In genomic region chr11:57639321-57640067, GRCh38 we compare ENCODE assay signal across 8 cellular contexts. TPM values are rescaled to one million over a fixed set of nuclear protein-coding genes. Genes with fewer than 3 reads are reported as not detected.
DNase-seq lines count a peak whose midpoint lies in the region; ATAC-seq and TF ChIP-seq lines count a peak whose summit lies in the region.

No MANE protein-coding gene starts in this region.

- no peaks in the 10 kb centered on the region for H3K9me2 ChIP-seq in hepatocyte (replicated peaks; ENCODE audit: insufficient read depth)

- POLR2A ChIA-PET in activated CD4-positive, alpha-beta T cell treated with anti-CD3 and anti-CD28 coated beads for 36 hours (lab: Charles Lee): interaction anchor here (0.6 kb wide), 1 partner anchor 37 kb away, joined by 5 read pairs; no protein-coding TSS in a partner anchor
- POLR2A ChIA-PET in WTC11 (lab: Charles Lee): interaction anchor here (0.6 to 6.6 kb wide), 28 partner anchors 9 to 315 kb away, joined by 3 to 115 read pairs (median 4); partner anchors contain the start of genes CTNND1, MED19, SELENOH and SERPING1

- H3K4me1 Mint-ChIP-seq in activated CD4-positive, alpha-beta T cell treated with anti-CD3 and anti-CD28 coated beads for 36 hours: peaks cover 10% of the 10 kb centered on the region
- peaks cover 61% of the 10 kb centered on the region for H3K4me1 Mint-ChIP-seq in WTC11

- H3K4me3 Mint-ChIP-seq in activated CD4-positive, alpha-beta T cell treated with anti-CD3 and anti-CD28 coated beads for 36 hours: peak overlapping the region; percentile 82
- H3K4me3 Mint-ChIP-seq in WTC11: peak overlapping the region; percentile 96

- 0% methylated on average over 10 of the region's 15 CpGs for WGBS in hepatocyte (ENCODE audit: low lambda C conversion rate, missing lambda C conversion rate)
- WGBS in spleen, 5 donors: 10 to 18% (median 15%) methylated on average over 8 to 15 of the region's 15 CpGs

- H3K9me3 ChIP-seq in hepatocyte (ENCODE audit: low read depth) (no peaks in the 10 kb centered on the region), spleen (no peaks in the 10 kb centered on the region)

- ATAC-seq in activated CD4-positive, alpha-beta T cell treated with anti-CD3 and anti-CD28 coated beads for 36 hours: peak; percentile 27
- peak; percentile 79 for ATAC-seq in WTC11

- no peaks in the 10 kb centered on the region for H3K36me3 Mint-ChIP-seq in activated CD4-positive, alpha-beta T cell treated with anti-CD3 and anti-CD28 coated beads for 36 hours (ENCODE audit: low read depth)
- H3K36me3 Mint-ChIP-seq in WTC11: peaks cover 39% of the 10 kb centered on the region

- H3K4me2 ChIP-seq in hepatocyte: peak overlapping the region; percentile 91

- H4K20me1 ChIP-seq in hepatocyte (ENCODE audit: insufficient read depth, poor library complexity, severe bottlenecking): peaks cover 16% of the 10 kb centered on the region

- no peak for TF ChIP-seq POLR2A in spleen (IDR thresholded peaks at IDR 0.05)

- in situ Hi-C loops in GM13976 (cut with MboI; ENCODE audit: low sequenced_read_pairs, unreplicated experiment): loop anchor here (5.0 to 10.0 kb wide), 2 partner anchors 72 to 145 kb away; partner anchors contain the start of gene UBE2L6

- H3K27me3 ChIP-seq in hepatocyte (no peaks in the 10 kb centered on the region), spleen (replicated peaks in 1 of 7) (peaks cover 0 to 57% (median 20%) of the 10 kb centered on the region in 7 donors)

- TF ChIP-seq CTCF in WTC11 (IDR thresholded peaks at IDR 0.05): no peak
- peak; percentile 22 for TF ChIP-seq CTCF in hepatocyte (IDR thresholded peaks at IDR 0.05; ENCODE audit: poor library complexity)
- no peak for TF ChIP-seq CTCF in spleen (IDR thresholded peaks at IDR 0.05 in 8 of 11, conservative IDR thresholded peaks at IDR 0.05 in 3 of 11)
- TF ChIP-seq CTCF in GM13976 (IDR thresholded peaks at IDR 0.05; ENCODE audit: borderline replicate concordance, control extremely low read depth, extremely low read depth, insufficient read depth, missing control alignments): no peak

- H3K9me3 Mint-ChIP-seq in activated CD4-positive, alpha-beta T cell treated with anti-CD3 and anti-CD28 coated beads for 36 hours (ENCODE audit: low read depth): no peaks in the 10 kb centered on the region
- no peaks in the 10 kb centered on the region for H3K9me3 Mint-ChIP-seq in WTC11

- no peak overlapping the region for H3K27ac Mint-ChIP-seq in activated CD4-positive, alpha-beta T cell treated with anti-CD3 and anti-CD28 coated beads for 36 hours
- H3K27ac Mint-ChIP-seq in WTC11: peak overlapping the region; percentile 99

- CTCF ChIA-PET in activated CD4-positive, alpha-beta T cell treated with anti-CD3 and anti-CD28 coated beads for 36 hours (lab: Charles Lee): interaction anchor here (0.7 to 7.3 kb wide), 15 partner anchors 8 to 799 kb away, joined by 3 to 118 read pairs (median 9); partner anchors contain the start of genes CLP1 and UBE2L6
- CTCF ChIA-PET in WTC11 (lab: Charles Lee): interaction anchor here (0.7 to 7.6 kb wide), 24 partner anchors 8 to 884 kb away, joined by 3 to 363 read pairs (median 4); partner anchors contain the start of genes RTN4RL2, SERPING1, SLC43A1 and UBE2L6

- H3K4me1 ChIP-seq in hepatocyte (ENCODE audit: insufficient read depth) (peaks cover 21% of the 10 kb centered on the region), spleen (peaks cover 6 to 50% (median 34%) of the 10 kb centered on the region in 6 donors)

- H3K4me3 ChIP-seq in hepatocyte (peak overlapping the region; percentile 96), spleen (peak overlapping the region in 7 of 8 donors; percentile 39 to 73 (median 54))

- intact Hi-C loops in activated CD4-positive, alpha-beta T cell treated with anti-CD3 and anti-CD28 coated beads for 36 hours (cut with DNase I, micrococcal nuclease): loop anchor here in 1 of 2 experiments (2.0 kb wide), 2 partner anchors 147 to 295 kb away; no protein-coding TSS in a partner anchor
- intact Hi-C loops in spleen (cut with DNase I; ENCODE audit: low total_unique reads): loop anchor here (5.0 to 10.0 kb wide), 3 partner anchors 67 to 295 kb away; no protein-coding TSS in a partner anchor

- peak overlapping the region; percentile 98 for H3K27ac ChIP-seq in hepatocyte
- peak overlapping the region in 5 of 8 donors; percentile 33 to 86 (median 78) for H3K27ac ChIP-seq in spleen

- peaks cover 14% of the 10 kb centered on the region for H3K27me3 Mint-ChIP-seq in activated CD4-positive, alpha-beta T cell treated with anti-CD3 and anti-CD28 coated beads for 36 hours
- peaks cover 6% of the 10 kb centered on the region for H3K27me3 Mint-ChIP-seq in WTC11 (ENCODE audit: low read depth)

- no peak overlapping the region for H2AFZ ChIP-seq in hepatocyte

- H3K79me2 ChIP-seq in hepatocyte: peaks cover 29% of the 10 kb centered on the region

- peak; percentile 42 for DNase-seq in activated CD4-positive, alpha-beta T cell treated with anti-CD3 and anti-CD28 coated beads for 36 hours
- no peak for DNase-seq in activated CD4-positive, alpha-beta T cell treated with anti-CD3 and anti-CD28 coated beads, Interleukin-2, amount 50 U/mL, for 1 hour
- DNase-seq in WTC11 (ENCODE audit: low spot score): peak; percentile 97
- DNase-seq in hepatocyte (ENCODE audit: low spot score): peak; percentile 86
- no peak for DNase-seq in spleen
- DNase-seq in foreskin melanocyte: no peak
- no peak for DNase-seq in GM13976 (ENCODE audit: low spot score)
- DNase-seq in globus pallidus (ENCODE audit: low spot score): no peak

- H3K36me3 ChIP-seq in hepatocyte (replicated peaks; ENCODE audit: insufficient read depth, low read depth) (no peaks in the 10 kb centered on the region), spleen (no peaks in the 10 kb centered on the region)

TF ChIP-seq in WTC11, 78 proteins besides CTCF, POLR2A, EP300 and RAD21 (continues in another document):
- TF ChIP-seq CDX4 (CRISPR knock-in tag; IDR thresholded peaks at IDR 0.05; ENCODE audit: borderline replicate concordance): no peak
- TF ChIP-seq, protein P1, sequence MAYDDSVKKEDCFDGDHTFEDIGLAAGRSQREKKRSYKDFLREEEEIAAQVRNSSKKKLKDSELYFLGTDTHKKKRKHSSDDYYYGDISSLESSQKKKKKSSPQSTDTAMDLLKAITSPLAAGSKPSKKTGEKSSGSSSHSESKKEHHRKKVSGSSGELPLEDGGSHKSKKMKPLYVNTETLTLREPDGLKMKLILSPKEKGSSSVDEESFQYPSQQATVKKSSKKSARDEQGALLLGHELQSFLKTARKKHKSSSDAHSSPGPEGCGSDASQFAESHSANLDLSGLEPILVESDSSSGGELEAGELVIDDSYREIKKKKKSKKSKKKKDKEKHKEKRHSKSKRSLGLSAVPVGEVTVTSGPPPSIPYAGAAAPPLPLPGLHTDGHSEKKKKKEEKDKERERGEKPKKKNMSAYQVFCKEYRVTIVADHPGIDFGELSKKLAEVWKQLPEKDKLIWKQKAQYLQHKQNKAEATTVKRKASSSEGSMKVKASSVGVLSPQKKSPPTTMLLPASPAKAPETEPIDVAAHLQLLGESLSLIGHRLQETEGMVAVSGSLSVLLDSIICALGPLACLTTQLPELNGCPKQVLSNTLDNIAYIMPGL (CRISPR knock-in tag; IDR thresholded peaks at IDR 0.05): no peak
- TF ChIP-seq MAX (CRISPR knock-in tag; IDR thresholded peaks at IDR 0.05): peak; percentile 71

RNA-seq across cellular contexts. Expression of gene YPEL4, which starts 10.2 kb away (rescaled TPM):
- under 1 TPM; 0.43 to 0.47 TPM for total RNA-seq in activated CD4-positive, alpha-beta T cell treated with anti-CD3 and anti-CD28 coated beads for 36 hours
- total RNA-seq in WTC11 (2021): 0.15 to 0.30 TPM in 2 of 3 replicates, not detected in the other
- total RNA-seq in hepatocyte: 0.90 and 2.8 TPM in 2 replicates
- 3.9 and 4.1 TPM in 2 replicates for polyA plus RNA-seq in hepatocyte
- total RNA-seq in spleen: 1 to 10 TPM in 6 of 7 donors, under 1 TPM in 1; 0.63 to 8.3 (median 2.2) TPM
- 1 to 10 TPM in 1 of 3 donors, under 1 TPM in 2; 0.77 to 2.4 (median 1.00) TPM for polyA plus RNA-seq in spleen

RNA-seq across cellular contexts. Expression of gene CLP1, which starts 18.1 kb away (rescaled TPM):
- 10 to 100 TPM; 11.9 to 15.9 TPM for total RNA-seq in activated CD4-positive, alpha-beta T cell treated with anti-CD3 and anti-CD28 coated beads for 36 hours
- total RNA-seq in WTC11 (2021) (24.5 to 26.3 TPM (median 24.6 TPM) in 3 replicates), hepatocyte (13.4 and 15.4 TPM in 2 replicates), spleen (10 to 100 TPM; 10.5 to 21.6 (median 14.6) TPM)
- polyA plus RNA-seq in hepatocyte (9.1 and 18.5 TPM in 2 replicates), spleen (10 to 100 TPM in 1 of 3 donors, 1 to 10 TPM in 2; 8.3 to 12.2 (median 8.4) TPM)

RNA-seq across cellular contexts. Expression of gene ZDHHC5, which starts 28.4 kb away (rescaled TPM):
- total RNA-seq in activated CD4-positive, alpha-beta T cell treated with anti-CD3 and anti-CD28 coated beads for 36 hours: 10 to 100 TPM; 46.2 to 60.0 TPM
- total RNA-seq in WTC11 (2021) (49.3 to 51.6 TPM (median 50.5 TPM) in 3 replicates), hepatocyte (41.3 and 45.7 TPM in 2 replicates), spleen (10 to 100 TPM; 41.5 to 58.0 (median 51.2) TPM)
- polyA plus RNA-seq in hepatocyte (35.9 and 42.3 TPM in 2 replicates), spleen (10 to 100 TPM; 14.0 to 16.7 (median 14.2) TPM)

RNA-seq across cellular contexts. Expression of gene SERPING1, which starts 42.0 kb away (rescaled TPM):
- under 1 TPM; 0.51 to 0.87 TPM for total RNA-seq in activated CD4-positive, alpha-beta T cell treated with anti-CD3 and anti-CD28 coated beads for 36 hours
- total RNA-seq in WTC11 (2021) (49.1 to 51.8 TPM (median 50.2 TPM) in 3 replicates), hepatocyte (123 and 129 TPM in 2 replicates), spleen (100 to 1,000 TPM; 121 to 364 (median 255) TPM)
- polyA plus RNA-seq in hepatocyte (445 and 476 TPM in 2 replicates), spleen (100 to 1,000 TPM; 104 to 187 (median 161) TPM)

Comparison
In these comparisons a context has a peak if more than half of its experiments do, and no peak if none do; other contexts are left out.
1. DNase-seq: peak in activated CD4-positive, alpha-beta T cell treated with anti-CD3 and anti-CD28 coated beads for 36 hours (single experiment), WTC11 (single experiment) and hepatocyte (single experiment); none in activated CD4-positive, alpha-beta T cell treated with anti-CD3 and anti-CD28 coated beads, Interleukin-2, amount 50 U/mL, for 1 hour (single experiment), spleen (single experiment), foreskin melanocyte (single experiment), GM13976 (single experiment) and globus pallidus (single experiment).